ENCODE assay signal across 10 cellular contexts in the genomic region with DNA sequence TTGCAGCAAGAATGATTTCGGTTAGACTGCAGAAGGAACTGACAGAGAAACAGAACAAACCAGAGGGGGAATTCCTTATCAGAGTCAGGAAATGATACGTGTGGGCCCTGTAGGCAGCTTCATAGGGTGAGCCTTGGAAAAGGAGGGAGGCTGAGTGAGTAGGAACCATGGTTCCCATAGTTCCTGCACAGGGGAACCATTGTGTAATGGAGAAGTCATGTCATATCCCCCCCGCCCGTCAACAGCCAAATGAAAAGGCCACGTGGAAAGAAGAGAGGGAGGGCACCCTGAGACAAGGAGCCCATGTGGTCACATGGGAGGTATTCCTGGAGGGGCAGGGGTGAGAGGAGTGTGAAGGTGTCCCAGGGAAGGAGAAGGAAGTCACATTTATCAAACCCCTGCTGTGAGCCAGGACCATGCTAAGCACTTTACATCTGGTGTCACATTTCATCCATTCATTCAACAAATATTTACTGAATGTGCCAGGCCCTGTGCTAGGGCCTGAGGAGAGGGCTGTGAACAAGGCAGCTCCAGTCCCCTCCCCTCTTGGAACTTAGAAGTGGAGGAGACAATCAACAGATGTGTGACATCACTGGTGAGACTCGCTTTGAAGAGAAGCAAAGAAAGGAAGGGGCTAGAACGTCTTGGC. TPM values are rescaled to one million over a fixed set of nuclear protein-coding genes. Genes with fewer than 3 reads are reported as not detected.
A peak's percentile ranks its signal among the peaks of the same experiment; 100 is the strongest.
DNase-seq lines count a peak whose midpoint lies in the region; TF ChIP-seq lines count a peak whose summit lies in the region.
"Had no signal": no experiment of that assay in that cellular context is flagged by ENCODE, and none has a peak within 500 bp of the region (broad histone marks: within the 10 kb centered on the region; RNA-seq: fewer than 3 reads in every experiment).

No MANE protein-coding gene starts in this region.

- no peaks in the 10 kb centered on the region; the same call in 1 of the 2 replicates for H3K27me3 Mint-ChIP-seq in HFFc6 (ENCODE audit: insufficient read depth)
- H3K27me3 Mint-ChIP-seq in activated T-helper 2 cell treated with anti-CD3 and anti-CD28 coated beads, Interferon-gamma antibody, Interleukin-2, Interleukin-4, amounts not matched to agents 10 μg/mL and 5 μg/mL and 100 μg/mL, durations not matched to agents 14 hours and 24 hours and 36 hours (ENCODE audit: low read depth): no peaks in the 10 kb centered on the region
- H3K27me3 Mint-ChIP-seq: activated naive CD4-positive, alpha-beta T cell treated with anti-CD3 and anti-CD28 coated beads, Interleukin-2, amount 50 U/mL, for 24 hours had no signal

- peak overlapping the region; percentile 13; the same call in 1 of the 2 replicates for H3K4me3 Mint-ChIP-seq in HFFc6
- no peak overlapping the region for H3K4me3 Mint-ChIP-seq in activated T-helper 2 cell treated with anti-CD3 and anti-CD28 coated beads, Interferon-gamma antibody, Interleukin-2, Interleukin-4, amounts not matched to agents 10 μg/mL and 5 μg/mL and 100 μg/mL, durations not matched to agents 14 hours and 24 hours and 36 hours (ENCODE audit: low read depth)
- H3K4me3 Mint-ChIP-seq: activated naive CD4-positive, alpha-beta T cell treated with anti-CD3 and anti-CD28 coated beads, Interleukin-2, amount 50 U/mL, for 24 hours had no signal

- no peaks in the 10 kb centered on the region for H3K36me3 ChIP-seq in ovary

- intact Hi-C loops in activated T-helper 2 cell treated with anti-CD3 and anti-CD28 coated beads, Interferon-gamma antibody, Interleukin-2, Interleukin-4, amounts not matched to agents 10 μg/mL and 5 μg/mL and 100 μg/mL, durations not matched to agents 14 hours and 24 hours and 36 hours (cut with micrococcal nuclease): no loop called here
- intact Hi-C loops in ovary (cut with DNase I): no loop called here

- H3K4me1 Mint-ChIP-seq in HFFc6 (ENCODE audit: low read depth): peaks cover 33% of the 10 kb centered on the region
- H3K4me1 Mint-ChIP-seq in activated T-helper 2 cell treated with anti-CD3 and anti-CD28 coated beads, Interferon-gamma antibody, Interleukin-2, Interleukin-4, amounts not matched to agents 10 μg/mL and 5 μg/mL and 100 μg/mL, durations not matched to agents 14 hours and 24 hours and 36 hours (ENCODE audit: low read depth): peaks cover 25% of the 10 kb centered on the region

- TF ChIP-seq POLR2A in ovary (IDR thresholded peaks at IDR 0.05): no peak

- H3K36me3 Mint-ChIP-seq in HFFc6 (ENCODE audit: low read depth): no peaks in the 10 kb centered on the region
- H3K36me3 Mint-ChIP-seq in activated T-helper 2 cell treated with anti-CD3 and anti-CD28 coated beads, Interferon-gamma antibody, Interleukin-2, Interleukin-4, amounts not matched to agents 10 μg/mL and 5 μg/mL and 100 μg/mL, durations not matched to agents 14 hours and 24 hours and 36 hours (ENCODE audit: low read depth): no peaks in the 10 kb centered on the region
- H3K36me3 Mint-ChIP-seq: activated naive CD4-positive, alpha-beta T cell treated with anti-CD3 and anti-CD28 coated beads, Interleukin-2, amount 50 U/mL, for 24 hours had no signal

- TF ChIP-seq CTCF in HFFc6 (IDR thresholded peaks at IDR 0.05): no peak
- TF ChIP-seq CTCF in ovary (IDR thresholded peaks at IDR 0.05): no peak

- H3K4me3 ChIP-seq in ovary: no peak overlapping the region

- H3K9me3 Mint-ChIP-seq in HFFc6: no peaks in the 10 kb centered on the region
- H3K9me3 Mint-ChIP-seq in activated T-helper 2 cell treated with anti-CD3 and anti-CD28 coated beads, Interferon-gamma antibody, Interleukin-2, Interleukin-4, amounts not matched to agents 10 μg/mL and 5 μg/mL and 100 μg/mL, durations not matched to agents 14 hours and 24 hours and 36 hours: no peaks in the 10 kb centered on the region
- H3K9me3 Mint-ChIP-seq: activated naive CD4-positive, alpha-beta T cell treated with anti-CD3 and anti-CD28 coated beads, Interleukin-2, amount 50 U/mL, for 24 hours had no signal

- H3K4me1 ChIP-seq in ovary (ENCODE audit: insufficient read depth): no peaks in the 10 kb centered on the region

- no peaks in the 10 kb centered on the region for H3K27me3 ChIP-seq in ovary

- peak overlapping the region; percentile 84 for H3K27ac Mint-ChIP-seq in HFFc6
- peak overlapping the region; percentile 89 for H3K27ac Mint-ChIP-seq in activated T-helper 2 cell treated with anti-CD3 and anti-CD28 coated beads, Interferon-gamma antibody, Interleukin-2, Interleukin-4, amounts not matched to agents 10 μg/mL and 5 μg/mL and 100 μg/mL, durations not matched to agents 14 hours and 24 hours and 36 hours

- DNase-seq in AG08395 (ENCODE audit: low spot score) (peak; percentile 56), HFFc6 (peak; percentile 25), kidney tubule cell (ENCODE audit: low spot score) (peak; percentile 37), NOMO-1 treated with DMSO at 0.1 percent for 48 hours (lab: John Stamatoyannopoulos, UW; ENCODE audit: unreplicated experiment) (no peak), medulla oblongata (ENCODE audit: extremely low spot score) (no peak), ovary (no peak)
- DNase-seq in activated T-helper 2 cell treated with anti-CD3 and anti-CD28 coated beads, Interferon-gamma antibody, Interleukin-2, Interleukin-4, amounts not matched to agents 10 μg/mL and 5 μg/mL and 100 μg/mL, durations not matched to agents 14 hours and 24 hours and 36 hours (ENCODE audit: low spot score): no peak
- no peak for DNase-seq in activated CD4-positive, alpha-beta T cell treated with anti-CD3 and anti-CD28 coated beads, Interleukin-2, amount 50 U/mL, for 1 hour

- H3K9me3 ChIP-seq in ovary: no peaks in the 10 kb centered on the region

- no peak for TF ChIP-seq EP300 in ovary (IDR thresholded peaks at IDR 0.05)

- no peak overlapping the region for H3K27ac ChIP-seq in ovary

- WGBS in ovary, 3 donors: 42 to 58% (median 55%) methylated on average over 7 of the region's 7 CpGs

RNA-seq across cellular contexts. Expression of gene FGR, which starts 15.7 kb away (rescaled TPM):
- not detected for total RNA-seq in HFFc6 (2021; fragmentation: NEBNext Ultra II Directional; extraction: Animal tissue kit (Norgen Biotek cat#: 25700))
- 0.07 and 0.25 TPM in 2 replicates for total RNA-seq in activated T-helper 2 cell treated with anti-CD3 and anti-CD28 coated beads, Interferon-gamma antibody, Interleukin-2, Interleukin-4, amounts not matched to agents 10 μg/mL and 5 μg/mL and 100 μg/mL, durations not matched to agents 14 hours and 24 hours and 36 hours
- 10 to 100 TPM in 1 of 7 donors, 1 to 10 TPM in 6; 1.1 to 14.1 (median 4.2) TPM for total RNA-seq in ovary
- 1 to 10 TPM; 4.2 to 6.8 TPM for polyA plus RNA-seq in ovary
- polyA plus RNA-seq: neural cell had no signal

RNA-seq across cellular contexts. Expression of gene IFI6, which starts 21.3 kb away (rescaled TPM):
- 10 to 100 TPM; 16.7 to 23.8 (median 20.5) TPM for total RNA-seq in HFFc6 (2021; fragmentation: NEBNext Ultra II Directional; extraction: Animal tissue kit (Norgen Biotek cat#: 25700))
- 35.0 and 35.2 TPM in 2 replicates for total RNA-seq in activated T-helper 2 cell treated with anti-CD3 and anti-CD28 coated beads, Interferon-gamma antibody, Interleukin-2, Interleukin-4, amounts not matched to agents 10 μg/mL and 5 μg/mL and 100 μg/mL, durations not matched to agents 14 hours and 24 hours and 36 hours
- total RNA-seq in ovary: 10 to 100 TPM; 30.3 to 89.1 (median 48.6) TPM
- 100 to 1,000 TPM; 200 to 274 TPM for polyA plus RNA-seq in ovary

RNA-seq across cellular contexts. Expression of gene AHDC1, which starts 46.7 kb away (rescaled TPM):
- total RNA-seq in HFFc6 (2021; fragmentation: NEBNext Ultra II Directional; extraction: Animal tissue kit (Norgen Biotek cat#: 25700)): 10 to 100 TPM; 30.7 to 53.2 (median 34.7) TPM
- 28.5 and 29.3 TPM in 2 replicates for total RNA-seq in activated T-helper 2 cell treated with anti-CD3 and anti-CD28 coated beads, Interferon-gamma antibody, Interleukin-2, Interleukin-4, amounts not matched to agents 10 μg/mL and 5 μg/mL and 100 μg/mL, durations not matched to agents 14 hours and 24 hours and 36 hours
- 100 to 1,000 TPM in 3 of 7 donors, 10 to 100 TPM in 4; 11.3 to 159 (median 91.2) TPM for total RNA-seq in ovary
- 10 to 100 TPM; 11.2 to 33.2 TPM for polyA plus RNA-seq in ovary

Comparison
In these comparisons a context has a peak if more than half of its experiments do, and no peak if none do; other contexts are left out.
1. DNase-seq: peak in AG08395 (single experiment), HFFc6 (single experiment) and kidney tubule cell (single experiment); none in activated T-helper 2 cell treated with anti-CD3 and anti-CD28 coated beads, Interferon-gamma antibody, Interleukin-2, Interleukin-4, amounts not matched to agents 10 μg/mL and 5 μg/mL and 100 μg/mL, durations not matched to agents 14 hours and 24 hours and 36 hours (single experiment), NOMO-1 treated with DMSO at 0.1 percent for 48 hours (single experiment), medulla oblongata (single experiment), activated CD4-positive, alpha-beta T cell treated with anti-CD3 and anti-CD28 coated beads, Interleukin-2, amount 50 U/mL, for 1 hour (single experiment) and ovary (0 of 5).